In the genomic region with DNA sequence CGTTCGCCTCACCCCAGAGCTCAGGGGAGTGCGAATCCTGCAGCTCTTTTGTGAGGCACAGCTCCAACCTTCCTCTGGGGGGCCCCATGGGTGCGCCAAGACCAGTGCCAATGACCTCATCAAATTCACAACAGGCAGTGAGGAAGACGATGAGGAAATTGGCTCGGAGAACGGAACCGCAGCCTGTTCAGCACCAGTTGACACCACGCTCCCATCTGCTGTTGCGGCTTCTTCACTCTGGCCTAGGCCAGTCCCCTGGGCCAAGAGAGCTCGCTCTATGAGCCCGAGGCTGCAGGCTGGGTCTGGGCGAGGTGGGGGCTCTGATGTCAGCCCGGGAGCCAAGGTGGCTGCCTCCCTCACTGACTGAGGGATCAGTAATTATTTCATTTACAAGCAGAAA, we compare ENCODE assay signal across 13 cellular contexts. TPM values are rescaled to one million over a fixed set of nuclear protein-coding genes. Genes with fewer than 3 reads are reported as not detected.
DNase-seq lines count a peak whose midpoint lies in the region; ATAC-seq and TF ChIP-seq lines count a peak whose summit lies in the region.
"Had no signal": no experiment of that assay in that cellular context is flagged by ENCODE, and none has a peak within 500 bp of the region (broad histone marks: within the 10 kb centered on the region; RNA-seq: fewer than 3 reads in every experiment).

No MANE protein-coding gene starts in this region.

- 0 out of 2 replicates have a peak overlapping the region, but pooled peaks have one; percentile 14 for H3K4me2 ChIP-seq in GM23338
- H3K4me2 ChIP-seq in osteoblast (ENCODE audit: insufficient read depth, low read length): no peak overlapping the region

- H3K9me3 Mint-ChIP-seq in GM23338: no peaks in the 10 kb centered on the region
- H3K9me3 Mint-ChIP-seq: CD8-positive, alpha-beta memory T cell had no signal

- H3K9me2 ChIP-seq in GM23338 (ENCODE audit: insufficient read depth): no peaks in the 10 kb centered on the region

- peaks cover 21% of the 10 kb centered on the region for H3K27me3 Mint-ChIP-seq in GM23338 (ENCODE audit: insufficient read depth, low read depth, poor library complexity)
- H3K27me3 Mint-ChIP-seq: activated naive CD8-positive, alpha-beta T cell had no signal

- peak; percentile 53 for DNase-seq in GM23338 (ENCODE audit: low spot score)
- peak; percentile 56 for DNase-seq in SK-N-DZ (ENCODE audit: low spot score)
- DNase-seq in head of caudate nucleus: peak in 41 of 42 donors; percentile 49 to 88 (median 68)
- DNase-seq in pons (ENCODE audit: low spot score): peak; percentile 69
- DNase-seq in osteoblast (ENCODE audit: insufficient read length, low spot score, missing footprints): no peak
- no peak for DNase-seq in hippocampal formation (lab: John Stamatoyannopoulos, UW)
- DNase-seq in foreskin keratinocyte: no peak
- DNase-seq: activated CD4-positive, alpha-beta T cell treated with anti-CD3 and anti-CD28 coated beads for 4 hours; CD8-positive, alpha-beta memory T cell; NCI-H1930 had no signal

- no peak overlapping the region; the same call in 2 of the 3 replicates for H3K4me3 Mint-ChIP-seq in GM23338
- H3K4me3 Mint-ChIP-seq: activated naive CD8-positive, alpha-beta T cell; CD8-positive, alpha-beta memory T cell had no signal

- peak in 1 of 2 experiments; percentile 48; a peak in 3 of 4 replicates for TF ChIP-seq CTCF in GM23338 (conservative IDR thresholded peaks at IDR 0.05; ENCODE audit: low read depth in 2 of 2)
- TF ChIP-seq CTCF in osteoblast (IDR thresholded peaks at IDR 0.05; ENCODE audit: extremely low read depth, low read depth, low read length): no peak
- TF ChIP-seq CTCF in foreskin keratinocyte (conservative IDR thresholded peaks at IDR 0.05): no peak

- H3K36me3 Mint-ChIP-seq in GM23338 (ENCODE audit: low read depth): no peaks in the 10 kb centered on the region
- H3K36me3 Mint-ChIP-seq: activated naive CD8-positive, alpha-beta T cell; CD8-positive, alpha-beta memory T cell had no signal

- no peak overlapping the region for H3K27ac Mint-ChIP-seq in GM23338
- H3K27ac Mint-ChIP-seq: activated naive CD8-positive, alpha-beta T cell; CD8-positive, alpha-beta memory T cell had no signal

- 0 out of 2 replicates have a peak, but pooled peaks cover 3% of the 10 kb centered on the region for H3F3A ChIP-seq in GM23338 (replicated peaks; ENCODE audit: low read depth)

- H3K4me1 Mint-ChIP-seq in GM23338: peaks cover 34% of the 10 kb centered on the region
- H3K4me1 Mint-ChIP-seq: CD8-positive, alpha-beta memory T cell had no signal

- no peaks in the 10 kb centered on the region for H3K9me3 ChIP-seq in osteoblast (ENCODE audit: low read depth, low read length)
- H3K9me3 ChIP-seq: HAP-1 had no signal

- H2AFZ ChIP-seq in GM23338 (peak overlapping the region; percentile 76), osteoblast (ENCODE audit: low read length) (no peak overlapping the region)

- H3K4me1 ChIP-seq in GM23338 (ENCODE audit: insufficient read depth) (peaks cover 27% of the 10 kb centered on the region), osteoblast (ENCODE audit: insufficient read depth, low read length) (no peaks in the 10 kb centered on the region), foreskin keratinocyte (no peaks in the 10 kb centered on the region)
- H3K4me1 ChIP-seq: HAP-1 had no signal

- H3K79me2 ChIP-seq in GM23338 (replicated peaks; ENCODE audit: insufficient read depth) (no peaks in the 10 kb centered on the region), osteoblast (ENCODE audit: insufficient read depth, low read length) (no peaks in the 10 kb centered on the region)

- no peaks in the 10 kb centered on the region for H4K20me1 ChIP-seq in GM23338 (replicated peaks; ENCODE audit: insufficient read depth)
- no peaks in the 10 kb centered on the region for H4K20me1 ChIP-seq in osteoblast (ENCODE audit: insufficient read depth, low read length)

- peaks cover 5% of the 10 kb centered on the region; the same call in 1 of the 2 replicates for H3K27me3 ChIP-seq in GM23338 (ENCODE audit: insufficient read depth)
- peaks cover 8% of the 10 kb centered on the region for H3K27me3 ChIP-seq in osteoblast (ENCODE audit: insufficient read depth, low read length)
- no peaks in the 10 kb centered on the region for H3K27me3 ChIP-seq in foreskin keratinocyte

- H3K4me3 ChIP-seq in GM23338: no peak overlapping the region
- no peak overlapping the region for H3K4me3 ChIP-seq in osteoblast (ENCODE audit: insufficient read depth, low read length)
- H3K4me3 ChIP-seq: HAP-1 had no signal

- intact Hi-C loops in head of caudate nucleus (cut with DNase I): no loop called here

- H3K27ac ChIP-seq in GM23338 (ENCODE audit: low read depth): no peak overlapping the region
- H3K27ac ChIP-seq in osteoblast (ENCODE audit: low read depth, low read length): no peak overlapping the region
- H3K27ac ChIP-seq in foreskin keratinocyte: no peak overlapping the region

- ATAC-seq in GM23338 (peak; percentile 26), GM21515 (IDR thresholded peaks at IDR 0.05; ENCODE audit: unreplicated experiment) (no peak), foreskin keratinocyte (no peak)

- H3K36me3 ChIP-seq in GM23338 (ENCODE audit: insufficient read depth) (no peaks in the 10 kb centered on the region), osteoblast (ENCODE audit: insufficient read depth, low read length) (no peaks in the 10 kb centered on the region)
- H3K36me3 ChIP-seq: HAP-1 had no signal

TF ChIP-seq in GM23338, 12 proteins besides CTCF, POLR2A, EP300 and RAD21:
- TF ChIP-seq STAT1 (IDR thresholded peaks at IDR 0.05; ENCODE audit: unreplicated experiment) (no peak), CREB1 (CRISPR knock-in tag; IDR thresholded peaks at IDR 0.05; ENCODE audit: low read depth) (0 out of 2 replicates have a peak, but pooled peaks have one; percentile 30)

RNA-seq across cellular contexts. Expression of gene PLEKHA6, which starts 2.2 kb away (rescaled TPM):
- total RNA-seq in GM23338 (2014; rRNA removed; shearing (Covaris generic)): 4.3 and 6.2 TPM in 2 replicates
- polyA plus RNA-seq in GM23338 (2016; fragmentation: Nextera tagmentation; extraction: Ambion mirVana) (2.5 and 2.8 TPM in 2 replicates), foreskin keratinocyte (2.0 and 2.4 TPM in 2 replicates)
- polyA plus RNA-seq in SK-N-DZ (2014; cell fraction: cytosol; rRNA removed): 17.1 and 19.1 TPM in 2 replicates
- polyA plus RNA-seq in SK-N-DZ (2014; cell fraction: nucleus; rRNA removed): 31.2 and 68.2 TPM in 2 replicates
- total RNA-seq in osteoblast (0.29 and 0.36 TPM in 2 replicates), foreskin keratinocyte (4.4 and 6.0 TPM in 2 replicates)
- polyA plus RNA-seq: CD8-positive, alpha-beta memory T cell had no signal

RNA-seq across cellular contexts. Expression of gene PPP1R15B, which starts 54.1 kb away (rescaled TPM):
- total RNA-seq in GM23338 (2014; rRNA removed; shearing (Covaris generic)): 58.4 and 64.3 TPM in 2 replicates
- polyA plus RNA-seq in GM23338 (2016; fragmentation: Nextera tagmentation; extraction: Ambion mirVana) (16.3 and 17.3 TPM in 2 replicates), foreskin keratinocyte (7.0 and 8.8 TPM in 2 replicates)
- polyA plus RNA-seq in SK-N-DZ (2014; cell fraction: cytosol; rRNA removed): 38.7 and 40.1 TPM in 2 replicates
- 12.8 and 17.6 TPM in 2 replicates for polyA plus RNA-seq in SK-N-DZ (2014; cell fraction: nucleus; rRNA removed)
- total RNA-seq in osteoblast (21.5 and 23.9 TPM in 2 replicates), foreskin keratinocyte (28.8 TPM in 2 replicates)

Comparison
In these comparisons a context has a peak if more than half of its experiments do, and no peak if none do; other contexts are left out.
1. DNase-seq: peak in GM23338 (single experiment), SK-N-DZ (single experiment), head of caudate nucleus (41 of 42) and pons (single experiment); none in osteoblast (single experiment), hippocampal formation (0 of 2) and foreskin keratinocyte (0 of 2).